Comparison of ENCODE assay signal across 12 cellular contexts in the genomic region with DNA sequence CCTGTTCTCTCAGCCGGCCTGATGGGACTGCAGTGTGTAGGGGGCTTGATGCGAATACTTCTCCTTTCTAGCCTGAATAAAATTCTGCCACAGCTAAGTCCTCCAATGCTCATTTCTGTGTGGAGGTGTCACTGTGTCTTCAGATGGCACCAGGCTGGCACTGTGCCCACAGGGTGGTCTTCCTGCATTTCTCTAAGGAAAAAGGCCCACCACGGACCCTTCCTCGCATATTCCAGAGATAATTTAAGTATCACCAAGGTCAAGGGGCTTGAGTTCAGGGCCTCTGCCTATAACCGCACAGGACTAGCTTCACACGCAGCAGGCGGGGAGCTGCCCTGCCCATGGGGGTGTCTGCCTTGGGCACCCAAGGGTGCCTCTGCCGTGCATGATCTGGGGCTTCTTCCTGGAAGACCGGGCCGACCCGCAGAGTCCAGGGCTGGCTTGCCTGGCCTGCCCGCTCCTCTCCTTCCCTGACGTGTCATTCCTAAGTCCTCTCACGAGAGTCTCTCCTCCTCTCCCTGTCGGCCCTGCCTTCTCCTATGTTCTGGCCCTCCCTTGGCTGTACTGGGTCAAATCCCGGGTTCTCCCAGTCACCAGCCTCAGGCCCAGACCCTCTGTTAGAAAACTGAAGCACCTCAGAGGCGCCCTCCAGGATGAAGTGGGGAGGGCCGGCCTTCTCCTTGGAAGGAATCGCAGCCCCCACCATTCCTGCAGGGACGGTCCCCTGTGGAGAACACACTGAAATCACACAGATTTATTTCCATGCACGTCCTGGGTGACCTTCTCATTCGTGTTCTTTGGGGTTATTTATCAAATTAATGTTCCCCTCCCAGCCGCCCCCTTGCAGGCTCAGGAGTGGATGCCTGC.
"Had no signal": no experiment of that assay in that cellular context is flagged by ENCODE, and none has a peak within 500 bp of the region (broad histone marks: within the 10 kb centered on the region; RNA-seq: fewer than 3 reads in every experiment).

No MANE protein-coding gene starts in this region.

- H3K4me3 Mint-ChIP-seq: activated CD4-positive, alpha-beta T cell treated with anti-CD3 and anti-CD28 coated beads, Interleukin-2, amount 10 ng/mL, durations not matched to agents 24 days and 14 days; neural progenitor cell; stimulated activated memory B cell treated with anti-CD40 and anti-IgM and Interleukin-4, amounts not matched to agents 10 μg/mL and 1 μg/mL and 100 μg/mL, for 72 hours; type B pancreatic cell had no signal

- ATAC-seq: pancreas; stimulated activated memory B cell treated with anti-CD40 and anti-IgM and Interleukin-4, amounts not matched to agents 10 μg/mL and 1 μg/mL and 100 μg/mL, for 72 hours had no signal

- H3K9me3 ChIP-seq: pancreas had no signal

- H3K36me3 ChIP-seq: neural progenitor cell, pancreas had no signal

- H3K9me3 Mint-ChIP-seq: activated CD4-positive, alpha-beta T cell treated with anti-CD3 and anti-CD28 coated beads, Interleukin-2, amount 10 ng/mL, durations not matched to agents 24 days and 14 days; stimulated activated memory B cell treated with anti-CD40 and anti-IgM and Interleukin-4, amounts not matched to agents 10 μg/mL and 1 μg/mL and 100 μg/mL, for 72 hours; type B pancreatic cell had no signal

- H3K27ac ChIP-seq: neural progenitor cell, pancreas had no signal

- H3K36me3 Mint-ChIP-seq: stimulated activated memory B cell treated with anti-CD40 and anti-IgM and Interleukin-4, amounts not matched to agents 10 μg/mL and 1 μg/mL and 100 μg/mL, for 72 hours; type B pancreatic cell had no signal

- DNase-seq: activated CD4-positive, alpha-beta T cell treated with anti-CD3 and anti-CD28 coated beads, Interleukin-2, amount 10 ng/mL, durations not matched to agents 24 days and 14 days; activated CD4-positive, CD25-positive, alpha-beta regulatory T cell; activated naive CD4-positive, alpha-beta T cell treated with Interleukin-2 at 50 U/mL for 16 hours; dorsolateral prefrontal cortex; hippocampal formation; mesendoderm; pancreas; stimulated activated CD4-positive, alpha-beta T cell treated with anti-CD3 and anti-CD28 coated beads, Interleukin-2, amount 100 ng/mL, for 48 hours had no signal

- H3K4me1 Mint-ChIP-seq: stimulated activated memory B cell treated with anti-CD40 and anti-IgM and Interleukin-4, amounts not matched to agents 10 μg/mL and 1 μg/mL and 100 μg/mL, for 72 hours had no signal

- H3K27ac Mint-ChIP-seq: activated CD4-positive, alpha-beta T cell treated with anti-CD3 and anti-CD28 coated beads, Interleukin-2, amount 10 ng/mL, durations not matched to agents 24 days and 14 days; neural progenitor cell; stimulated activated memory B cell treated with anti-CD40 and anti-IgM and Interleukin-4, amounts not matched to agents 10 μg/mL and 1 μg/mL and 100 μg/mL, for 72 hours; type B pancreatic cell had no signal

- FAIRE-seq: pancreas, TTC549 had no signal
